ENCODE assay signal across 8 cellular contexts in genomic region chr4:98996056-98996941, GRCh38. TPM values are rescaled to one million over a fixed set of nuclear protein-coding genes. Genes with fewer than 3 reads are reported as not detected.
DNase-seq lines count a peak whose midpoint lies in the region; ATAC-seq and TF ChIP-seq lines count a peak whose summit lies in the region.

No MANE protein-coding gene starts in this region.

- peaks cover 29% of the 10 kb centered on the region for H3K36me3 ChIP-seq in OCI-LY7 (ENCODE audit: insufficient read depth, low read length)
- H3K36me3 ChIP-seq in brain microvascular endothelial cell (replicated peaks), result no peaks in the 10 kb centered on the region

- ATAC-seq in GM18499 (IDR thresholded peaks at IDR 0.05; ENCODE audit: insufficient read depth, unreplicated experiment) (peak; percentile 3), HG03196 (IDR thresholded peaks at IDR 0.05; ENCODE audit: unreplicated experiment) (peak; percentile 11)

- H3K4me3 ChIP-seq in AG04449 (ENCODE audit: low read depth, low read length) (peak overlapping the region; percentile 98), OCI-LY7 (ENCODE audit: low read depth, low read length, poor library complexity, severe bottlenecking) (peak overlapping the region; percentile 92), brain microvascular endothelial cell (ENCODE audit: low read depth, low read length) (peak overlapping the region; percentile 87)

- H3K79me2 ChIP-seq in OCI-LY7 (ENCODE audit: insufficient read depth, low read depth, low read length), result peaks cover 55% of the 10 kb centered on the region

- H3K27ac ChIP-seq in OCI-LY7 (ENCODE audit: low read depth, low read length, poor library complexity, severe bottlenecking), result peak overlapping the region; percentile 72
- H3K27ac ChIP-seq in brain microvascular endothelial cell, result peak overlapping the region; percentile 41

- no peaks in the 10 kb centered on the region for H3K9me2 ChIP-seq in OCI-LY7 (ENCODE audit: insufficient read depth, low read length)

- no TSS peak for BruUV-seq in OCI-LY7 (replicated peaks; lab: Mats Ljungman, UMichigan)

- peaks cover 15% of the 10 kb centered on the region for H3K4me1 ChIP-seq in OCI-LY7 (ENCODE audit: insufficient read depth, low read length, poor library complexity, severe bottlenecking)

- no peaks in the 10 kb centered on the region for H3K27me3 ChIP-seq in brain microvascular endothelial cell (replicated peaks)

- CTCF ChIA-PET in AG04449 (lab: Yijun Ruan, JAX), result interaction anchor here (0.9 to 6.3 kb wide), 15 partner anchors 10 to 529 kb away, joined by 3 to 43 read pairs (median 4); partner anchors contain the start of gene EIF4E
- CTCF ChIA-PET in OCI-LY7 (lab: Charles Lee; ENCODE audit: unreplicated experiment), result interaction anchor here (1.0 to 2.7 kb wide), 6 partner anchors 11 to 60 kb away, joined by 3 to 18 read pairs (median 5); no protein-coding TSS in a partner anchor

- TF ChIP-seq CTCF in AG04449 (IDR thresholded peaks at IDR 0.05; ENCODE audit: insufficient read depth, low read length, missing control alignments) (no peak), OCI-LY7 (conservative IDR thresholded peaks at IDR 0.05; ENCODE audit: low read length) (no peak), brain microvascular endothelial cell (IDR thresholded peaks at IDR 0.05; ENCODE audit: low read depth, low read length, missing control alignments) (no peak)

- in situ Hi-C loops in brain microvascular endothelial cell (cut with HindIII; ENCODE audit: low pct_ligation_motif_present, low sequenced_read_pairs), result no loop called here

- POLR2A ChIA-PET in AG04449 (lab: Yijun Ruan, JAX) (interaction anchor here (1.0 to 1.5 kb wide), 2 partner anchors 12 to 67 kb away, joined by 5 to 8 read pairs; partner anchors contain the start of gene EIF4E), OCI-LY7 (lab: Charles Lee) (interaction anchor here (0.9 to 3.6 kb wide), 11 partner anchors 10 to 92 kb away, joined by 4 to 20 read pairs (median 5); partner anchors contain the start of gene ADH5)

- no peak for DNase-seq in AG04449 (ENCODE audit: low read depth, low spot score)
- peak; percentile 44 for DNase-seq in OCI-LY7 (ENCODE audit: low spot score)
- DNase-seq in brain microvascular endothelial cell, result peak; percentile 23
- peak; percentile 14 for DNase-seq in inferior parietal cortex (ENCODE audit: extremely low spot score)
- DNase-seq in stimulated activated CD4-positive, alpha-beta T cell treated with anti-CD3 and anti-CD28 coated beads, Interleukin-1b, Interleukin-23, amount 100 ng/mL, for 48 hours, result peak; percentile 30
- DNase-seq in GM19240 (ENCODE audit: insufficient read length, low spot score), result no peak

- H3K9me3 ChIP-seq in OCI-LY7 (ENCODE audit: low read length), result no peaks in the 10 kb centered on the region; the same call in 1 of the 2 replicates

- H4K20me1 ChIP-seq in OCI-LY7 (ENCODE audit: insufficient read depth, low read length), result peaks cover 23% of the 10 kb centered on the region; the same call in 1 of the 2 replicates

- intact Hi-C loops in OCI-LY7 (cut with micrococcal nuclease; ENCODE audit: unreplicated experiment), result loop anchor here (1.0 to 10.0 kb wide), 3 partner anchors 569 to 853 kb away; partner anchors contain the start of genes DAPP1, STPG2 and TRMT10A

- H3K4me2 ChIP-seq in OCI-LY7 (ENCODE audit: low read length), result peak overlapping the region; percentile 88

- H2AFZ ChIP-seq in OCI-LY7 (ENCODE audit: low read length), result peak overlapping the region; percentile 69

RNA-seq across cellular contexts. Expression of gene METAP1, which starts 0.8 kb away (rescaled TPM):
- total RNA-seq in OCI-LY7 (2014; rRNA removed; shearing (Covaris generic)), result 42.6 and 46.8 TPM in 2 replicates
- total RNA-seq in OCI-LY7 (2022), result 52.8 and 53.6 TPM in 2 replicates

Comparison
In these comparisons a context has a peak if more than half of its experiments do, and no peak if none do; other contexts are left out.
1. DNase-seq: peak in OCI-LY7 (single experiment), brain microvascular endothelial cell (single experiment), inferior parietal cortex (single experiment) and stimulated activated CD4-positive, alpha-beta T cell treated with anti-CD3 and anti-CD28 coated beads, Interleukin-1b, Interleukin-23, amount 100 ng/mL, for 48 hours (single experiment); none in AG04449 (single experiment) and GM19240 (single experiment).
2. Peak in every context shown above with its lines, with median percentiles within 50 percentile points of each other: H3K4me3 ChIP-seq.